In the genomic region with DNA sequence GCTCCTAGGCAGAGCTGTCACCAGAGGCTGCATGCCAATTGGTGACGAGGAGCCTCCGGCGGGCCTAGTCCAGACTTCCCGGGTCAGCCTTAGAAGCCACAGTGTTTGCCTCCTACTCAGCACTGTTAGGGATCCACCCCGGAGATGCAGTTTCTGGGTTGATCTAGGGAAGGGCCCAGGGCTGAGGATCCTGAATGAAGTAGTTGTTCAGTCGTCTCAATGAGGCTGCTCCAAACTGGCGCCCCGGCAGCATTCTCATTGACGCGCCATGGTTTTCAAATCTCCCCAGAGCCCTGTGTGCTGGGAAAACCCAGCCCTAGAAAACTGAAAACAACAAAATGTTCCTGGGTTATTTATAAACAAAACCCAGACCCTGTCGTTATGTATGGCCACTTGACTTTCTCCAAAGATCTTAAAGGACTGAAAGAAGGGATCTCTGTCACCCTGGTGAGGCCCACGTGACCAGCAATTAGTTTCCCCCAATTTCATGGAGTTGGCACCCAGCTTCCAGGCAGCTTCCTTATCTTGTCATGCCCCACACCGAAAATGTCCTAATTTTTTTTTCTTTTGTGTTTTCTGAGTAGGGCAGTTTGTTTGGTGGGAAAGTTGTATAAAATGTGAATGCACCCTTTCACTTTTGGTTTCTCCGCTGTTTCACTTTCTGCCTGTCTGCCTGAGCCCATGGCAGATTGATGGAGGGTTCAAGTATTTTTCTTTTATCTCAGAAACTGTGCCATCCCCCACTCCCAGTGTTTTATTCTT, we compare ENCODE assay signal across 10 cellular contexts. TPM values are rescaled to one million over a fixed set of nuclear protein-coding genes. Genes with fewer than 3 reads are reported as not detected.
DNase-seq lines count a peak whose midpoint lies in the region; ATAC-seq and TF ChIP-seq lines count a peak whose summit lies in the region.
"Had no signal": no experiment of that assay in that cellular context is flagged by ENCODE, and none has a peak within 500 bp of the region (broad histone marks: within the 10 kb centered on the region; RNA-seq: fewer than 3 reads in every experiment).

No MANE protein-coding gene starts in this region.

- peak overlapping the region; percentile 75 for H3K4me3 Mint-ChIP-seq in stimulated activated naive CD8-positive, alpha-beta T cell treated with anti-CD3 and anti-CD28 coated beads, Interleukin-15, Interleukin-2, amounts not matched to agents 100 ng/mL and 50 ng/mL, for 24 hours
- H3K4me3 Mint-ChIP-seq in natural killer cell = peak overlapping the region; percentile 98

- H3K27ac ChIP-seq in angular gyrus (ENCODE audit: low read depth, low read length) = peak overlapping the region; percentile 32

- H3K4me1 Mint-ChIP-seq in stimulated activated naive CD8-positive, alpha-beta T cell treated with anti-CD3 and anti-CD28 coated beads, Interleukin-15, Interleukin-2, amounts not matched to agents 100 ng/mL and 50 ng/mL, for 24 hours (ENCODE audit: low read depth) = peaks cover 57% of the 10 kb centered on the region
- peaks cover 40 to 60% of the 10 kb centered on the region in 2 donors for H3K4me1 Mint-ChIP-seq in natural killer cell

- H3K27me3 Mint-ChIP-seq in stimulated activated naive CD8-positive, alpha-beta T cell treated with anti-CD3 and anti-CD28 coated beads, Interleukin-15, Interleukin-2, amounts not matched to agents 100 ng/mL and 50 ng/mL, for 24 hours = no peaks in the 10 kb centered on the region
- no peaks in the 10 kb centered on the region for H3K27me3 Mint-ChIP-seq in natural killer cell (ENCODE audit: low read depth in 2 of 2)

- no peak for ATAC-seq in stimulated activated naive CD8-positive, alpha-beta T cell treated with anti-CD3 and anti-CD28 coated beads, Interleukin-15, Interleukin-2, amounts not matched to agents 100 U/mL and 50 U/mL, for 24 hours
- ATAC-seq in natural killer cell = no peak
- no peak for ATAC-seq in HG03469 (IDR thresholded peaks at IDR 0.05; ENCODE audit: unreplicated experiment)
- ATAC-seq in HG03175 (IDR thresholded peaks at IDR 0.05; ENCODE audit: unreplicated experiment) = no peak
- ATAC-seq in GM21423 (IDR thresholded peaks at IDR 0.05; ENCODE audit: unreplicated experiment) = no peak

- DNase-seq in stimulated activated naive CD8-positive, alpha-beta T cell treated with anti-CD3 and anti-CD28 coated beads, Interleukin-15, Interleukin-2, amounts not matched to agents 100 U/mL and 50 U/mL, for 24 hours = no peak
- DNase-seq in natural killer cell (no peak), Kasumi-1 (lab: John Stamatoyannopoulos, UW) (no peak)
- DNase-seq: NCI-H524 had no signal

- no peaks in the 10 kb centered on the region for H3K9me3 Mint-ChIP-seq in stimulated activated naive CD8-positive, alpha-beta T cell treated with anti-CD3 and anti-CD28 coated beads, Interleukin-15, Interleukin-2, amounts not matched to agents 100 ng/mL and 50 ng/mL, for 24 hours
- H3K9me3 Mint-ChIP-seq in natural killer cell = no peaks in the 10 kb centered on the region

- no peak for TF ChIP-seq CTCF in natural killer cell (IDR thresholded peaks at IDR 0.05)

- H3K27ac Mint-ChIP-seq in stimulated activated naive CD8-positive, alpha-beta T cell treated with anti-CD3 and anti-CD28 coated beads, Interleukin-15, Interleukin-2, amounts not matched to agents 100 ng/mL and 50 ng/mL, for 24 hours = peak overlapping the region; percentile 97
- peak overlapping the region; percentile 95 for H3K27ac Mint-ChIP-seq in natural killer cell

- intact Hi-C loops in natural killer cell (cut with micrococcal nuclease) = loop anchor here (1.0 kb wide), 1 partner anchor 21 kb away; no protein-coding TSS in a partner anchor

- peaks cover 21% of the 10 kb centered on the region for H3K36me3 Mint-ChIP-seq in stimulated activated naive CD8-positive, alpha-beta T cell treated with anti-CD3 and anti-CD28 coated beads, Interleukin-15, Interleukin-2, amounts not matched to agents 100 ng/mL and 50 ng/mL, for 24 hours (ENCODE audit: low read depth)
- H3K36me3 Mint-ChIP-seq in natural killer cell = no peaks in the 10 kb centered on the region

RNA-seq across cellular contexts. Expression of gene EHD1, which starts 2.0 kb away (rescaled TPM):
- 100 to 1,000 TPM; 218 to 246 (median 225) TPM for total RNA-seq in natural killer cell

RNA-seq across cellular contexts. Expression of gene CDC42BPG, which starts 36.0 kb away (rescaled TPM):
- 10 to 100 TPM in 2 of 3 donors, 1 to 10 TPM in 1; 8.2 to 12.7 (median 10.7) TPM for total RNA-seq in natural killer cell

RNA-seq across cellular contexts. Expression of gene ATG2A, which starts 36.6 kb away (rescaled TPM):
- total RNA-seq in natural killer cell = 100 to 1,000 TPM; 165 to 321 (median 259) TPM

RNA-seq across cellular contexts. Expression of gene PPP2R5B, which starts 44.1 kb away (rescaled TPM):
- 10 to 100 TPM; 27.8 to 31.5 (median 28.5) TPM for total RNA-seq in natural killer cell

RNA-seq across cellular contexts. Expression of gene GPHA2, which starts 55.3 kb away (rescaled TPM):
- total RNA-seq in natural killer cell = not detected
- total RNA-seq: thoracic aorta had no signal
